In genomic region chr2:168478206-168478605, GRCh38 we compare ENCODE assay signal across 18 cellular contexts. TPM values are rescaled to one million over a fixed set of nuclear protein-coding genes. Genes with fewer than 3 reads are reported as not detected.
DNase-seq lines count a peak whose midpoint lies in the region; ATAC-seq, FAIRE-seq and TF ChIP-seq lines count a peak whose summit lies in the region.
"Had no signal": no experiment of that assay in that cellular context is flagged by ENCODE, and none has a peak within 500 bp of the region (broad histone marks: within the 10 kb centered on the region; RNA-seq: fewer than 3 reads in every experiment).

No MANE protein-coding gene starts in this region.

- no peaks in the 10 kb centered on the region for H3K9me3 ChIP-seq in keratinocyte (ENCODE audit: control insufficient read depth, low read depth, low read length)
- no peaks in the 10 kb centered on the region for H3K9me3 ChIP-seq in hepatocyte (ENCODE audit: low read depth)

- no peak overlapping the region for H3K9ac ChIP-seq in keratinocyte (ENCODE audit: control insufficient read depth, extremely low read depth, insufficient read depth, low read length)

- H3K27me3 ChIP-seq in keratinocyte (ENCODE audit: control insufficient read depth, extremely low read depth, insufficient read depth, low read length) (no peaks in the 10 kb centered on the region), hepatocyte (no peaks in the 10 kb centered on the region)

- H2AFZ ChIP-seq in keratinocyte (ENCODE audit: control insufficient read depth, low read length) = no peak overlapping the region
- no peak overlapping the region for H2AFZ ChIP-seq in hepatocyte

- H3K27ac ChIP-seq in keratinocyte (ENCODE audit: control insufficient read depth, insufficient read depth, low read length) = no peak overlapping the region
- no peak overlapping the region for H3K27ac ChIP-seq in hepatocyte
- no peak overlapping the region for H3K27ac ChIP-seq in caudate nucleus (ENCODE audit: low read depth, low read length)
- H3K27ac ChIP-seq: 22Rv1 had no signal

- TF ChIP-seq CTCF in keratinocyte (optimal IDR thresholded peaks at IDR 0.05 in 1 of 3, IDR thresholded peaks at IDR 0.05 in 1 of 3, conservative IDR thresholded peaks at IDR 0.05 in 1 of 3; ENCODE audit: extremely low read depth in 1 of 3, insufficient read depth in 2 of 3, low read length in 3 of 3) (no peak), nephron progenitor cell (IDR thresholded peaks at IDR 0.05) (no peak), hepatocyte (IDR thresholded peaks at IDR 0.05; ENCODE audit: poor library complexity) (no peak)

- H3K4me3 Mint-ChIP-seq in nephron progenitor cell = no peak overlapping the region

- H3K27ac Mint-ChIP-seq in nephron progenitor cell = peak overlapping the region; percentile 51

- peaks cover 30% of the 10 kb centered on the region for H3K4me1 Mint-ChIP-seq in nephron progenitor cell

- 81% methylated on average over 1 of the region's 1 CpG for WGBS in hepatocyte (ENCODE audit: low lambda C conversion rate, missing lambda C conversion rate)

- H3K36me3 ChIP-seq in keratinocyte (ENCODE audit: control insufficient read depth in 2 of 2, extremely low read depth in 1 of 2, insufficient read depth in 2 of 2, low read length in 2 of 2) = no peaks in the 10 kb centered on the region
- H3K36me3 ChIP-seq in hepatocyte (replicated peaks; ENCODE audit: insufficient read depth, low read depth) = no peaks in the 10 kb centered on the region

- no peaks in the 10 kb centered on the region for H3K9me2 ChIP-seq in hepatocyte (replicated peaks; ENCODE audit: insufficient read depth)

- H3K4me3 ChIP-seq in keratinocyte (ENCODE audit: control insufficient read depth in 2 of 3, extremely low read depth in 1 of 3, insufficient read depth in 2 of 3, low read depth in 1 of 3, low read length in 3 of 3) (no peak overlapping the region), hepatocyte (no peak overlapping the region)

- DNase-seq in DMS53 (lab: John Stamatoyannopoulos, UW) (peak; percentile 32), DMS53 treated with DMSO at 0.1 percent for 48 hours (lab: John Stamatoyannopoulos, UW; ENCODE audit: unreplicated experiment) (no peak), NCI-H82 treated with DMSO at 0.1 percent for 48 hours (lab: John Stamatoyannopoulos, UW; ENCODE audit: unreplicated experiment) (peak; percentile 58), keratinocyte (ENCODE audit: low read depth, low spot score) (no peak), nephron progenitor cell (no peak), hepatocyte (ENCODE audit: low spot score) (no peak), caudate nucleus (lab: John Stamatoyannopoulos, UW) (no peak)
- DNase-seq: DMS 273 treated with DMSO at 0.1 percent for 48 hours, EL, IMR-90, Kasumi-1, NCI-H1417, NCI-H2029 treated with DMSO at 0.1 percent for 48 hours, NCI-H2227 treated with DMSO at 0.1 percent for 48 hours, NCI-H526, PC-3 had no signal

- H3K79me2 ChIP-seq in keratinocyte (ENCODE audit: control insufficient read depth, insufficient read depth, low read length) (peaks cover 79% of the 10 kb centered on the region), hepatocyte (peaks cover 100% of the 10 kb centered on the region)

- H3K27me3 Mint-ChIP-seq in nephron progenitor cell (ENCODE audit: low read depth, poor library complexity) = no peaks in the 10 kb centered on the region

- no peaks in the 10 kb centered on the region for H3K9me1 ChIP-seq in keratinocyte (ENCODE audit: control insufficient read depth, extremely low read depth, insufficient read depth, low read length)

- H3K4me2 ChIP-seq in keratinocyte (ENCODE audit: control insufficient read depth, extremely low read depth, insufficient read depth, low read depth, low read length) (no peak overlapping the region), hepatocyte (no peak overlapping the region)

- no peaks in the 10 kb centered on the region for H3K9me3 Mint-ChIP-seq in nephron progenitor cell

- H4K20me1 ChIP-seq in keratinocyte (ENCODE audit: control insufficient read depth, extremely low read depth, insufficient read depth, low read length) (peaks cover 2% of the 10 kb centered on the region), hepatocyte (ENCODE audit: insufficient read depth, poor library complexity, severe bottlenecking) (peaks cover 2% of the 10 kb centered on the region)

- no peak for ATAC-seq in HG02759 (IDR thresholded peaks at IDR 0.05; ENCODE audit: unreplicated experiment)
- ATAC-seq: PC-3 had no signal

- peaks cover 13% of the 10 kb centered on the region for H3K36me3 Mint-ChIP-seq in nephron progenitor cell (ENCODE audit: low read depth)

- H3K4me1 ChIP-seq in keratinocyte (ENCODE audit: control insufficient read depth, extremely low read depth, insufficient read depth, low read length) (peaks cover 10% of the 10 kb centered on the region), hepatocyte (ENCODE audit: insufficient read depth) (peaks cover 20% of the 10 kb centered on the region)

- dilution Hi-C loops in keratinocyte (cut with MboI; ENCODE audit: extremely low pct_ligation_motif_present, low sequenced_read_pairs) = no loop called here

- peak; percentile 13 for FAIRE-seq in keratinocyte (lab: Jason Lieb, UNC)

RNA-seq across cellular contexts. Expression of gene CERS6, which starts 22.1 kb away (rescaled TPM):
- polyA plus RNA-seq in keratinocyte (11.3 to 19.5 TPM (median 15.6 TPM) in 3 replicates), hepatocyte (32.7 and 40.9 TPM in 2 replicates)
- 4.3 TPM for polyA plus RNA-seq in keratinocyte (2011; ENCODE audit: low read depth)
- 7.2 and 12.7 TPM in 2 replicates for polyA plus RNA-seq in keratinocyte (2011; cell fraction: cytosol; rRNA removed)
- 19.8 and 22.8 TPM in 2 replicates for polyA plus RNA-seq in keratinocyte (2011; cell fraction: nucleus; rRNA removed)
- 11.1 and 20.4 TPM in 2 replicates for polyA plus RNA-seq in keratinocyte (2012; ENCODE audit: low replicate concordance)
- polyA minus RNA-seq in keratinocyte = 16.4 to 29.3 TPM (median 17.2 TPM) in 3 replicates
- polyA minus RNA-seq in keratinocyte (2011; cell fraction: cytosol; rRNA and poly(A)+ RNA removed) = 12.5 TPM
- 23.8 and 47.7 TPM in 2 replicates for polyA minus RNA-seq in keratinocyte (2011; cell fraction: nucleus; rRNA and poly(A)+ RNA removed)
- total RNA-seq in hepatocyte = 97.9 and 99.1 TPM in 2 replicates

Comparison
In these comparisons a context has a peak if more than half of its experiments do, and no peak if none do; other contexts are left out.
1. DNase-seq: peak in DMS53 (single experiment) and NCI-H82 treated with DMSO at 0.1 percent for 48 hours (single experiment); none in DMS53 treated with DMSO at 0.1 percent for 48 hours (single experiment), keratinocyte (single experiment), nephron progenitor cell (single experiment), hepatocyte (single experiment) and caudate nucleus (0 of 61).